Comparison of ENCODE assay signal across 15 cellular contexts in genomic region chr15:27676647-27677046, GRCh38.
DNase-seq lines count a peak whose midpoint lies in the region; ATAC-seq and TF ChIP-seq lines count a peak whose summit lies in the region.
"Had no signal": no experiment of that assay in that cellular context is flagged by ENCODE, and none has a peak within 500 bp of the region (broad histone marks: within the 10 kb centered on the region; RNA-seq: fewer than 3 reads in every experiment).

No MANE protein-coding gene starts in this region.

- ATAC-seq in omental fat pad (ENCODE audit: low FRiP score) (peak; percentile 50), GM18861 (IDR thresholded peaks at IDR 0.05; ENCODE audit: unreplicated experiment) (no peak)
- peak; percentile 33 for ATAC-seq in stimulated activated effector memory CD8-positive, alpha-beta T cell treated with anti-CD3 and anti-CD28 coated beads, Interleukin-12 subunit alpha, Interleukin-12 subunit beta, amount 100 ng/mL, for 72 hours
- ATAC-seq: A549; CD8-positive, alpha-beta T cell had no signal

- peaks cover 4% of the 10 kb centered on the region for H3K9me3 Mint-ChIP-seq in stimulated activated effector memory CD8-positive, alpha-beta T cell treated with anti-CD3 and anti-CD28 coated beads, Interleukin-12 subunit alpha, Interleukin-12 subunit beta, amount 100 ng/mL, for 72 hours
- H3K9me3 Mint-ChIP-seq: CD4-positive, alpha-beta T cell; CD8-positive, alpha-beta T cell had no signal

- no peak overlapping the region for H3K27ac Mint-ChIP-seq in stimulated activated effector memory CD8-positive, alpha-beta T cell treated with anti-CD3 and anti-CD28 coated beads, Interleukin-12 subunit alpha, Interleukin-12 subunit beta, amount 100 ng/mL, for 72 hours
- H3K27ac Mint-ChIP-seq: B cell; CD4-positive, alpha-beta T cell; CD8-positive, alpha-beta T cell had no signal

- H3K4me1 Mint-ChIP-seq in stimulated activated effector memory CD8-positive, alpha-beta T cell treated with anti-CD3 and anti-CD28 coated beads, Interleukin-12 subunit alpha, Interleukin-12 subunit beta, amount 100 ng/mL, for 72 hours, result no peaks in the 10 kb centered on the region
- H3K4me1 Mint-ChIP-seq: B cell had no signal

- H3K4me3 Mint-ChIP-seq in stimulated activated effector memory CD8-positive, alpha-beta T cell treated with anti-CD3 and anti-CD28 coated beads, Interleukin-12 subunit alpha, Interleukin-12 subunit beta, amount 100 ng/mL, for 72 hours, result no peak overlapping the region
- H3K4me3 Mint-ChIP-seq: B cell; CD4-positive, alpha-beta T cell; CD8-positive, alpha-beta T cell had no signal

- H3K36me3 Mint-ChIP-seq in stimulated activated effector memory CD8-positive, alpha-beta T cell treated with anti-CD3 and anti-CD28 coated beads, Interleukin-12 subunit alpha, Interleukin-12 subunit beta, amount 100 ng/mL, for 72 hours, result no peaks in the 10 kb centered on the region
- H3K36me3 Mint-ChIP-seq: CD8-positive, alpha-beta T cell had no signal

- no peak for TF ChIP-seq CTCF in omental fat pad (IDR thresholded peaks at IDR 0.05)

- DNase-seq in NCI-H146 (lab: John Stamatoyannopoulos, UW) (peak; percentile 32), NCI-H146 treated with DMSO at 0.1 percent for 48 hours (lab: John Stamatoyannopoulos, UW; ENCODE audit: unreplicated experiment) (no peak), omental fat pad (ENCODE audit: low spot score) (no peak), putamen (ENCODE audit: low spot score) (no peak)
- DNase-seq in stimulated activated effector memory CD8-positive, alpha-beta T cell treated with anti-CD3 and anti-CD28 coated beads, Interleukin-12 subunit alpha, Interleukin-12 subunit beta, amount 100 ng/mL, for 72 hours (ENCODE audit: low spot score in 2 of 2), result no peak
- DNase-seq: AML-193; Caco-2; Calu3; CD4-positive, alpha-beta T cell; CD8-positive, alpha-beta T cell; DMS79 treated with DMSO at 0.1 percent for 48 hours; GF-D8 had no signal
